ENCODE assay signal across 1 cellular context in genomic region chr16:82051656-82052055, GRCh38.
TF ChIP-seq lines count a peak whose summit lies in the region.

No MANE protein-coding gene starts in this region.

TF ChIP-seq in HepG2, 621 proteins besides CTCF, POLR2A, EP300 and RAD21:
- TF ChIP-seq HNRNPK (IDR thresholded peaks at IDR 0.05; ENCODE audit: low read depth, low read length, poor library complexity, severe bottlenecking) (peak; percentile 39), ARID5B (CRISPR knock-in tag; IDR thresholded peaks at IDR 0.05) (no peak), ZNF629 (CRISPR knock-in tag; conservative IDR thresholded peaks at IDR 0.05) (peak; percentile 87)
TF ChIP-seq in HepG2: peak in this region for 2.
